ENCODE assay signal across 14 cellular contexts in genomic region chr19:39345956-39346355, GRCh38. TPM values are rescaled to one million over a fixed set of nuclear protein-coding genes. Genes with fewer than 3 reads are reported as not detected.
DNase-seq lines count a peak whose midpoint lies in the region; ATAC-seq and TF ChIP-seq lines count a peak whose summit lies in the region.
"Had no signal": no experiment of that assay in that cellular context is flagged by ENCODE, and none has a peak within 500 bp of the region (broad histone marks: within the 10 kb centered on the region; RNA-seq: fewer than 3 reads in every experiment).

No MANE protein-coding gene starts in this region.

- POLR2A ChIA-PET in CD8-positive, alpha-beta memory T cell (lab: Charles Lee) = no interaction called here

- no peaks in the 10 kb centered on the region for H3F3A ChIP-seq in smooth muscle cell (ENCODE audit: low read depth)

- no peaks in the 10 kb centered on the region for H3K36me3 ChIP-seq in CD8-positive, alpha-beta memory T cell (ENCODE audit: insufficient read depth, low read length)
- no peaks in the 10 kb centered on the region for H3K36me3 ChIP-seq in smooth muscle cell (ENCODE audit: low read depth)
- H3K36me3 ChIP-seq: gastrocnemius medialis had no signal

- H3K4me1 Mint-ChIP-seq in CD8-positive, alpha-beta memory T cell = peaks cover 56 to 75% (median 71%) of the 10 kb centered on the region in 3 donors
- peaks cover 63% of the 10 kb centered on the region for H3K4me1 Mint-ChIP-seq in T-helper 17 cell

- H3K9me3 Mint-ChIP-seq in CD8-positive, alpha-beta memory T cell = no peaks in the 10 kb centered on the region
- H3K9me3 Mint-ChIP-seq: activated naive CD4-positive, alpha-beta T cell treated with anti-CD3 and anti-CD28 coated beads for 36 hours had no signal

- no peak for DNase-seq in CD8-positive, alpha-beta memory T cell
- no peak for DNase-seq in T-helper 17 cell
- DNase-seq in fibroblast of mammary gland (ENCODE audit: low read depth) = no peak
- DNase-seq in smooth muscle cell (lab: John Stamatoyannopoulos, UW; ENCODE audit: unreplicated experiment) = no peak
- DNase-seq in hypothalamus (lab: John Stamatoyannopoulos, UW) = no peak
- DNase-seq in MV-4-11 (lab: John Stamatoyannopoulos, UW) = no peak
- DNase-seq: activated CD8-positive, alpha-beta T cell treated with anti-CD3 and anti-CD28 coated beads, Interleukin-2, amount 10 ng/mL, durations not matched to agents 7 days and 5 days; activated naive CD4-positive, alpha-beta T cell treated with anti-CD3 and anti-CD28 coated beads for 36 hours; gastrocnemius medialis; NCI-H2029 treated with DMSO at 0.1 percent for 48 hours; NCI-H774; stomach had no signal

- H3K27me3 Mint-ChIP-seq in CD8-positive, alpha-beta memory T cell = peaks cover 0 to 1% of the 10 kb centered on the region in 2 donors
- H3K27me3 Mint-ChIP-seq in T-helper 17 cell = no peaks in the 10 kb centered on the region

- H3K79me2 ChIP-seq in smooth muscle cell (ENCODE audit: low read depth) = peaks cover 66% of the 10 kb centered on the region

- CTCF ChIA-PET in CD8-positive, alpha-beta memory T cell (lab: Charles Lee) = interaction anchor here (1.1 kb wide), 1 partner anchor 66 kb away, joined by 3 read pairs; no protein-coding TSS in a partner anchor

- H3K9me3 ChIP-seq in CD8-positive, alpha-beta memory T cell (ENCODE audit: low read length) = no peaks in the 10 kb centered on the region
- no peaks in the 10 kb centered on the region for H3K9me3 ChIP-seq in T-helper 17 cell (ENCODE audit: control insufficient read depth, low read length, poor library complexity, severe bottlenecking)
- no peaks in the 10 kb centered on the region for H3K9me3 ChIP-seq in smooth muscle cell (replicated peaks; ENCODE audit: low read depth)
- H3K9me3 ChIP-seq: gastrocnemius medialis, stomach had no signal

- H3K36me3 Mint-ChIP-seq in CD8-positive, alpha-beta memory T cell = peaks cover 0 to 59% (median 10%) of the 10 kb centered on the region in 3 donors
- peaks cover 19% of the 10 kb centered on the region for H3K36me3 Mint-ChIP-seq in T-helper 17 cell (ENCODE audit: low read depth)

- H3K4me3 ChIP-seq in CD8-positive, alpha-beta memory T cell (ENCODE audit: low read length) = no peak overlapping the region
- H3K4me3 ChIP-seq in fibroblast of mammary gland (ENCODE audit: control insufficient read depth, low read depth, low read length) = no peak overlapping the region
- no peak overlapping the region for H3K4me3 ChIP-seq in smooth muscle cell
- H3K4me3 ChIP-seq: gastrocnemius medialis, stomach had no signal

- no peak overlapping the region for H3K9ac ChIP-seq in smooth muscle cell (ENCODE audit: low read depth)

- H3K27ac ChIP-seq in CD8-positive, alpha-beta memory T cell (ENCODE audit: low read depth, low read length) = no peak overlapping the region
- H3K27ac ChIP-seq in smooth muscle cell (ENCODE audit: low read depth) = no peak overlapping the region
- H3K27ac ChIP-seq: gastrocnemius medialis had no signal

- H3K27me3 ChIP-seq in CD8-positive, alpha-beta memory T cell (ENCODE audit: insufficient read depth, low read length, poor library complexity, severe bottlenecking) = no peaks in the 10 kb centered on the region
- no peaks in the 10 kb centered on the region for H3K27me3 ChIP-seq in smooth muscle cell (ENCODE audit: low read depth)
- H3K27me3 ChIP-seq: gastrocnemius medialis, stomach had no signal

- no peak overlapping the region for H2AFZ ChIP-seq in smooth muscle cell (ENCODE audit: low read depth)

- H3K27ac Mint-ChIP-seq in CD8-positive, alpha-beta memory T cell = peak overlapping the region; percentile 4 to 94 (median 44)
- H3K27ac Mint-ChIP-seq in T-helper 17 cell = peak overlapping the region; percentile 29
- H3K27ac Mint-ChIP-seq: activated CD8-positive, alpha-beta T cell treated with anti-CD3 and anti-CD28 coated beads, Interleukin-2, amount 10 ng/mL, durations not matched to agents 7 days and 5 days; activated naive CD4-positive, alpha-beta T cell treated with anti-CD3 and anti-CD28 coated beads for 36 hours had no signal

- no peak overlapping the region for H3K4me2 ChIP-seq in smooth muscle cell

- H3K4me3 Mint-ChIP-seq in CD8-positive, alpha-beta memory T cell = peak overlapping the region in 1 of 7 donors; percentile 89
- H3K4me3 Mint-ChIP-seq in T-helper 17 cell = no peak overlapping the region
- H3K4me3 Mint-ChIP-seq: activated CD8-positive, alpha-beta T cell treated with anti-CD3 and anti-CD28 coated beads, Interleukin-2, amount 10 ng/mL, durations not matched to agents 7 days and 5 days; activated naive CD4-positive, alpha-beta T cell treated with anti-CD3 and anti-CD28 coated beads for 36 hours had no signal

- peaks cover 82% of the 10 kb centered on the region for H4K20me1 ChIP-seq in smooth muscle cell (ENCODE audit: low read depth)

- peaks cover 35% of the 10 kb centered on the region for H3K4me1 ChIP-seq in CD8-positive, alpha-beta memory T cell (ENCODE audit: insufficient read depth, low read length)
- H3K4me1 ChIP-seq in smooth muscle cell (ENCODE audit: low read depth) = peaks cover 16% of the 10 kb centered on the region

- ATAC-seq in T-helper 17 cell (no peak), HG03460 (IDR thresholded peaks at IDR 0.05; ENCODE audit: unreplicated experiment) (no peak)
- ATAC-seq: activated CD8-positive, alpha-beta T cell treated with anti-CD3 and anti-CD28 coated beads, Interleukin-2, amount 10 ng/mL, durations not matched to agents 7 days and 5 days; gastrocnemius medialis; sciatic nerve had no signal

- TF ChIP-seq CTCF in fibroblast of mammary gland (conservative IDR thresholded peaks at IDR 0.05; ENCODE audit: control insufficient read depth, insufficient read depth, low read depth, low read length) (peak; percentile 5), smooth muscle cell (IDR thresholded peaks at IDR 0.05; ENCODE audit: borderline replicate concordance, insufficient read depth, poor library complexity, severe bottlenecking) (peak; percentile 11)

- WGBS in smooth muscle cell (ENCODE audit: low lambda C conversion rate) = 96% methylated on average over 1 of the region's 1 CpG

RNA-seq across cellular contexts. Expression of gene SAMD4B, which starts 3.7 kb away (rescaled TPM):
- total RNA-seq in CD8-positive, alpha-beta memory T cell = 10 to 100 TPM; 54.3 to 55.6 TPM
- polyA plus RNA-seq in CD8-positive, alpha-beta memory T cell = 18.7 TPM
- 10 to 100 TPM; 64.2 to 93.2 TPM for total RNA-seq in T-helper 17 cell
- 37.1 and 58.3 TPM in 2 replicates for total RNA-seq in smooth muscle cell
- polyA plus RNA-seq in smooth muscle cell = 61.8 and 81.9 TPM in 2 replicates

RNA-seq across cellular contexts. Expression of gene GMFG, which starts 10.1 kb away (rescaled TPM):
- 100 to 1,000 TPM; 246 to 247 TPM for total RNA-seq in CD8-positive, alpha-beta memory T cell
- polyA plus RNA-seq in CD8-positive, alpha-beta memory T cell = 1,052 TPM
- total RNA-seq in T-helper 17 cell (100 to 1,000 TPM; 351 to 377 TPM), smooth muscle cell (not detected in 2 replicates)
- 0.37 TPM in 1 of 2 replicates, not detected in the other for polyA plus RNA-seq in smooth muscle cell

RNA-seq across cellular contexts. Expression of gene LRFN1, which starts 25.3 kb away (rescaled TPM):
- total RNA-seq in CD8-positive, alpha-beta memory T cell = 1 to 10 TPM; 4.3 to 4.9 TPM
- 6.7 TPM for polyA plus RNA-seq in CD8-positive, alpha-beta memory T cell
- total RNA-seq in T-helper 17 cell (1 to 10 TPM; 2.2 to 3.7 TPM), smooth muscle cell (0.36 and 0.76 TPM in 2 replicates)
- polyA plus RNA-seq in smooth muscle cell = 2.1 and 3.2 TPM in 2 replicates

RNA-seq across cellular contexts. Expression of gene PAF1, which starts 45.0 kb away (rescaled TPM):
- 10 to 100 TPM; 44.6 to 46.9 TPM for total RNA-seq in CD8-positive, alpha-beta memory T cell
- 50.2 TPM for polyA plus RNA-seq in CD8-positive, alpha-beta memory T cell
- total RNA-seq in T-helper 17 cell (100 to 1,000 TPM; 113 to 127 TPM), smooth muscle cell (27.8 and 29.8 TPM in 2 replicates)
- 35.8 and 42.7 TPM in 2 replicates for polyA plus RNA-seq in smooth muscle cell

RNA-seq across cellular contexts. Expression of gene MED29, which starts 45.2 kb away (rescaled TPM):
- 10 to 100 TPM; 39.3 to 39.6 TPM for total RNA-seq in CD8-positive, alpha-beta memory T cell
- polyA plus RNA-seq in CD8-positive, alpha-beta memory T cell = 56.8 TPM
- total RNA-seq in T-helper 17 cell = 10 to 100 TPM; 43.4 to 43.6 TPM
- total RNA-seq in smooth muscle cell = 23.0 and 23.8 TPM in 2 replicates
- 36.3 and 37.7 TPM in 2 replicates for polyA plus RNA-seq in smooth muscle cell

Comparison
In these comparisons a context has a peak if more than half of its experiments do, and no peak if none do; other contexts are left out.
1. RNA of gene GMFG, which starts 10.1 kb away (total RNA-seq): 351 to 377 TPM in T-helper 17 cell and 246 to 247 TPM in CD8-positive, alpha-beta memory T cell; not detected in smooth muscle cell; every median in the first group is over 100 times any median in the second.